Comparison of ENCODE assay signal across 8 cellular contexts in genomic region chr17:75124041-75124818, GRCh38. TPM values are rescaled to one million over a fixed set of nuclear protein-coding genes. Genes with fewer than 3 reads are reported as not detected.
DNase-seq lines count a peak whose midpoint lies in the region; ATAC-seq and TF ChIP-seq lines count a peak whose summit lies in the region.

No MANE protein-coding gene starts in this region.

- in situ Hi-C loops in GM13977 (cut with MboI; ENCODE audit: low pct_unique_long_range_greater_than_20kb, low sequenced_read_pairs, unreplicated experiment), result no loop called here

- intact Hi-C loops in psoas muscle (cut with DNase I), result no loop called here

- H3K4me3 ChIP-seq in fibroblast of the aortic adventitia (ENCODE audit: low read depth, low read length), result no peak overlapping the region
- no peak overlapping the region for H3K4me3 ChIP-seq in psoas muscle
- no peak overlapping the region for H3K4me3 ChIP-seq in WERI-Rb-1 (ENCODE audit: low read depth, low read length)

- H3K9me3 ChIP-seq in psoas muscle, result no peaks in the 10 kb centered on the region
- no peaks in the 10 kb centered on the region for H3K9me3 ChIP-seq in WERI-Rb-1 (ENCODE audit: severe bottlenecking)

- no peak for TF ChIP-seq CTCF in fibroblast of the aortic adventitia (IDR thresholded peaks at IDR 0.05; ENCODE audit: insufficient read depth, low read length)
- no peak for TF ChIP-seq CTCF in psoas muscle (IDR thresholded peaks at IDR 0.05)
- TF ChIP-seq CTCF in WERI-Rb-1 (IDR thresholded peaks at IDR 0.05; ENCODE audit: low read depth, low read length), result no peak
- no peak for TF ChIP-seq CTCF in GM13977 (IDR thresholded peaks at IDR 0.05; ENCODE audit: extremely low read depth, insufficient read depth, missing control alignments)

- 71 to 81% (median 75%) methylated on average over 19 of the region's 19 CpGs for WGBS in psoas muscle, 3 donors

- H3K4me1 ChIP-seq in psoas muscle, result peaks cover 5% of the 10 kb centered on the region

- H3K36me3 ChIP-seq in psoas muscle (ENCODE audit: insufficient read depth in 1 of 2, low read depth in 1 of 2) (peaks cover 0 to 12% of the 10 kb centered on the region in 2 donors), WERI-Rb-1 (peaks cover 22% of the 10 kb centered on the region)

- peak; percentile 44 to 73 (median 64) for ATAC-seq in psoas muscle

- DNase-seq in activated gamma-delta T cell treated with Interleukin-2 at 50 U/mL for 16 hours (peak; percentile 65), activated gamma-delta T cell (lab: John Stamatoyannopoulos, UW) (no peak), fibroblast of the aortic adventitia (ENCODE audit: low read depth) (peak; percentile 43), psoas muscle (peak; percentile 52 to 63), WERI-Rb-1 (no peak), GM13977 (ENCODE audit: low spot score) (no peak), SK-N-DZ (ENCODE audit: low spot score) (no peak)
- DNase-seq in activated CD8-positive, alpha-beta memory T cell treated with anti-CD3 and anti-CD28 coated beads for 24 hours, result peak; percentile 70

- H3K27ac ChIP-seq in psoas muscle (no peak overlapping the region), WERI-Rb-1 (no peak overlapping the region)

- H3K27me3 ChIP-seq in psoas muscle (ENCODE audit: insufficient read depth in 3 of 3, low read length in 2 of 3) (no peaks in the 10 kb centered on the region), WERI-Rb-1 (ENCODE audit: insufficient read depth, low read depth, severe bottlenecking) (no peaks in the 10 kb centered on the region)

RNA-seq across cellular contexts. Expression of gene NT5C, which starts 7.3 kb away (rescaled TPM):
- 39.8 and 45.2 TPM in 2 replicates for total RNA-seq in fibroblast of the aortic adventitia (ENCODE audit: low replicate concordance)
- 10 to 100 TPM; 16.4 to 44.2 (median 29.4) TPM for total RNA-seq in psoas muscle
- polyA plus RNA-seq in psoas muscle, result 10 to 100 TPM; 19.7 to 84.0 (median 56.3) TPM
- polyA plus RNA-seq in SK-N-DZ (2014; cell fraction: cytosol; rRNA removed), result 134 and 151 TPM in 2 replicates
- polyA plus RNA-seq in SK-N-DZ (2014; cell fraction: nucleus; rRNA removed), result 591 and 629 TPM in 2 replicates

RNA-seq across cellular contexts. Expression of gene ARMC7, which starts 14.5 kb away (rescaled TPM):
- total RNA-seq in fibroblast of the aortic adventitia (ENCODE audit: low replicate concordance), result 3.4 and 3.9 TPM in 2 replicates
- total RNA-seq in psoas muscle, result 1 to 10 TPM; 2.7 to 7.0 (median 3.6) TPM
- 1 to 10 TPM; 3.3 to 6.4 (median 4.9) TPM for polyA plus RNA-seq in psoas muscle
- 4.0 and 7.4 TPM in 2 replicates for polyA plus RNA-seq in SK-N-DZ (2014; cell fraction: cytosol; rRNA removed)
- 2.3 and 3.0 TPM in 2 replicates for polyA plus RNA-seq in SK-N-DZ (2014; cell fraction: nucleus; rRNA removed)

RNA-seq across cellular contexts. Expression of gene JPT1, which starts 30.1 kb away (rescaled TPM):
- total RNA-seq in fibroblast of the aortic adventitia (ENCODE audit: low replicate concordance) (71.1 and 79.6 TPM in 2 replicates), psoas muscle (100 to 1,000 TPM in 2 of 4 donors, 10 to 100 TPM in 2; 50.1 to 232 (median 85.0) TPM)
- polyA plus RNA-seq in psoas muscle, result 100 to 1,000 TPM in 1 of 3 donors, 10 to 100 TPM in 2; 79.2 to 164 (median 92.6) TPM
- polyA plus RNA-seq in SK-N-DZ (2014; cell fraction: cytosol; rRNA removed), result 510 and 575 TPM in 2 replicates
- 348 and 374 TPM in 2 replicates for polyA plus RNA-seq in SK-N-DZ (2014; cell fraction: nucleus; rRNA removed)

RNA-seq across cellular contexts. Expression of gene SLC16A5, which starts 36.5 kb away (rescaled TPM):
- 2.8 and 4.4 TPM in 2 replicates for total RNA-seq in fibroblast of the aortic adventitia (ENCODE audit: low replicate concordance)
- total RNA-seq in psoas muscle, result 10 to 100 TPM in 1 of 4 donors, 1 to 10 TPM in 3; 5.6 to 10.7 (median 8.1) TPM
- polyA plus RNA-seq in psoas muscle, result 1 to 10 TPM; 1.2 to 4.5 (median 3.8) TPM
- polyA plus RNA-seq in SK-N-DZ (2014; cell fraction: cytosol; rRNA removed), result not detected in 2 replicates
- polyA plus RNA-seq in SK-N-DZ (2014; cell fraction: nucleus; rRNA removed), result 0.72 and 3.3 TPM in 2 replicates

RNA-seq across cellular contexts. Expression of gene SUMO2, which starts 58.5 kb away (rescaled TPM):
- total RNA-seq in fibroblast of the aortic adventitia (ENCODE audit: low replicate concordance), result 89.9 and 129 TPM in 2 replicates
- 100 to 1,000 TPM; 161 to 203 (median 185) TPM for total RNA-seq in psoas muscle
- polyA plus RNA-seq in psoas muscle, result 10 to 100 TPM; 50.1 to 60.4 (median 56.2) TPM
- polyA plus RNA-seq in SK-N-DZ (2014; cell fraction: cytosol; rRNA removed), result 234 and 270 TPM in 2 replicates
- 108 and 128 TPM in 2 replicates for polyA plus RNA-seq in SK-N-DZ (2014; cell fraction: nucleus; rRNA removed)

Comparison
In these comparisons a context has a peak if more than half of its experiments do, and no peak if none do; other contexts are left out.
1. DNase-seq: peak in activated gamma-delta T cell treated with Interleukin-2 at 50 U/mL for 16 hours (single experiment), activated CD8-positive, alpha-beta memory T cell treated with anti-CD3 and anti-CD28 coated beads for 24 hours (single experiment), fibroblast of the aortic adventitia (single experiment) and psoas muscle (2 of 2); none in activated gamma-delta T cell (single experiment), WERI-Rb-1 (single experiment), GM13977 (single experiment) and SK-N-DZ (single experiment).